ENCODE assay signal across 8 cellular contexts in genomic region chr17:47225436-47225858, GRCh38. TPM values are rescaled to one million over a fixed set of nuclear protein-coding genes. Genes with fewer than 3 reads are reported as not detected.
DNase-seq lines count a peak whose midpoint lies in the region; ATAC-seq and TF ChIP-seq lines count a peak whose summit lies in the region.

No MANE protein-coding gene starts in this region.

- peaks cover 25% of the 10 kb centered on the region for H3K4me1 ChIP-seq in muscle layer of colon (ENCODE audit: insufficient read depth, low read length)

- H3K27ac ChIP-seq in muscle layer of colon (ENCODE audit: low read depth, low read length), result peak overlapping the region; percentile 88

- ATAC-seq in HG02870 (IDR thresholded peaks at IDR 0.05; ENCODE audit: unreplicated experiment) (no peak), GM19395 (IDR thresholded peaks at IDR 0.05; ENCODE audit: unreplicated experiment) (no peak)

- in situ Hi-C loops in ACHN (cut with HindIII; ENCODE audit: low pct_ligation_motif_present, low pct_unique_long_range_greater_than_20kb, low sequenced_read_pairs), result no loop called here

- H3K36me3 ChIP-seq in muscle layer of colon (ENCODE audit: insufficient read depth, low read length), result no peaks in the 10 kb centered on the region

- no peak for TF ChIP-seq CTCF in epithelial cell of esophagus (IDR thresholded peaks at IDR 0.05; ENCODE audit: insufficient read depth, low read depth, low read length, missing control alignments)

- no peak overlapping the region for H3K4me3 ChIP-seq in epithelial cell of esophagus (ENCODE audit: low read length)
- H3K4me3 ChIP-seq in muscle layer of colon (ENCODE audit: low read depth in 1 of 2, low read length in 2 of 2), result no peak overlapping the region

- H3K9me3 ChIP-seq in muscle layer of colon (ENCODE audit: low read length), result no peaks in the 10 kb centered on the region

- no peak overlapping the region for H3K9ac ChIP-seq in muscle layer of colon (ENCODE audit: low read length)

- DNase-seq in ACHN, result peak; percentile 67
- DNase-seq in NCI-H226, result peak; percentile 58
- DNase-seq in epithelial cell of esophagus (ENCODE audit: low read depth), result peak; percentile 86
- DNase-seq in occipital lobe (lab: John Stamatoyannopoulos, UW), result no peak
- DNase-seq in NCI-H524 treated with DMSO at 0.1 percent for 48 hours (lab: John Stamatoyannopoulos, UW), result no peak

- H3K27me3 ChIP-seq in muscle layer of colon (ENCODE audit: control insufficient read depth in 1 of 2, insufficient read depth in 2 of 2, low read length in 2 of 2), result no peaks in the 10 kb centered on the region

RNA-seq across cellular contexts. Expression of gene MYL4, which starts 16.3 kb away (rescaled TPM):
- total RNA-seq in occipital lobe, result 4.2 TPM

RNA-seq across cellular contexts. Expression of gene ITGB3, which starts 28.2 kb away (rescaled TPM):
- 2.2 TPM for total RNA-seq in occipital lobe

RNA-seq across cellular contexts. Expression of gene CDC27, which starts 36.4 kb away (rescaled TPM):
- 168 TPM for total RNA-seq in occipital lobe

Comparison
In these comparisons a context has a peak if more than half of its experiments do, and no peak if none do; other contexts are left out.
1. DNase-seq: peak in ACHN (single experiment), NCI-H226 (single experiment) and epithelial cell of esophagus (single experiment); none in occipital lobe (single experiment) and NCI-H524 treated with DMSO at 0.1 percent for 48 hours (single experiment).